ENCODE assay signal across 8 cellular contexts in the genomic region with DNA sequence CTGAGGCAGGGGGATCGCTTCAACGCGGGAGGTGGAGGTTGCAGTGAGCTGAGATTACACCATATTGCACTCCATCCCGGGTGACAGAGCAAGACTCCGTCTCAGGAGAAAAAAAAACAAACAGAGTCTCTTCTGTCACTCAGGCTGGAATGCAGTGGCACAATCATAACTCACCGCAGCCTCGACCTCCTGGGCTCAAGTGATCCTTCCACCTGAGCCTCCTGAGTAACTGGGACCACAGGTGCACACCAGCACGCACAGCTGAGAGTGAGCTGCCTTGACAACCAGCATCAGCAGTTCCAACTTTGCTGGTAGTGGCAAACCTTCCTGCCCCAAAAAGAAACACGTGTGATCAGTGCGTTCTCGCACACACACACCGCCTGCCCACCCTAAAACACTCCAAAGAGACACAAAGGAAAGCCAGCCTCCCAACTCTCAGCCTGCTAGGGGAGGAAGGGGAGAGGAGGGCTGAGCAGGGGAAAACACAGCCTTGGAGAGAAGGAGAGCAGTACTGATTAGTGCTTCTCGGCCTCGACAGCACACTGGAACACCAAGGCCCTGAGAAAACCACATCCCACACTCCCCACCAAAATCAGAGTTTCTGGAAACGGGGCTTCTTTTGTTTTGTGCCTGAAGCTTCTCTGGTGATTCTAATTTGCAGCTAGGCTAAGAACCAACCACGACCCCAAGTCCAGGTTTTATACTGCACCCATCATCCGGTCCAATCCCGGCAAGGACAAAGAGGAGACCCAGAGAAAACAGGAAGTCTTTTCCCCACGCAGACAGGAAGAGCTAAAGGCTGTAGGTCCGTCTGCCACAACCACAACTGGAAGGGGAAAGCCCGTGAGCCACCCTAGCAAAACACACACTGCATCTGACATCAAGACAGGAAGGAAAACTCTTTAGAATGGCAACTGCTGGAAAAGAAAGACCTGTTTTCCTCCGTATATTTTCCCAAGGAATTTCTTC. TPM values are rescaled to one million over a fixed set of nuclear protein-coding genes. Genes with fewer than 3 reads are reported as not detected.
A peak's percentile ranks its signal among the peaks of the same experiment; 100 is the strongest.
DNase-seq lines count a peak whose midpoint lies in the region; ATAC-seq lines count a peak whose summit lies in the region.

No MANE protein-coding gene starts in this region.

- peak overlapping the region; percentile 89 for H3K27ac ChIP-seq in skeletal muscle tissue (ENCODE audit: low read depth, low read length)

- H3K9me3 ChIP-seq in MG63 (no peaks in the 10 kb centered on the region), skeletal muscle tissue (ENCODE audit: control insufficient read depth in 3 of 3, low read length in 3 of 3) (no peaks in the 10 kb centered on the region)

- no peaks in the 10 kb centered on the region for H3K27me3 Mint-ChIP-seq in activated T-helper 2 cell treated with anti-CD3 and anti-CD28 coated beads, Interferon-gamma antibody, Interleukin-2, Interleukin-4, amounts not matched to agents 10 μg/mL and 5 μg/mL and 100 μg/mL, durations not matched to agents 14 hours and 24 hours and 36 hours (ENCODE audit: low read depth)

- H3K4me3 Mint-ChIP-seq in activated T-helper 2 cell treated with anti-CD3 and anti-CD28 coated beads, Interferon-gamma antibody, Interleukin-2, Interleukin-4, amounts not matched to agents 10 μg/mL and 5 μg/mL and 100 μg/mL, durations not matched to agents 14 hours and 24 hours and 36 hours (ENCODE audit: low read depth): peak overlapping the region; percentile 66

- in situ Hi-C loops in Caki2 (cut with HindIII; ENCODE audit: low pct_unique_long_range_greater_than_20kb, low sequenced_read_pairs): no loop called here

- no peak overlapping the region; the same call in 1 of the 2 replicates for H3K4me3 ChIP-seq in MG63
- H3K4me3 ChIP-seq in skeletal muscle tissue (ENCODE audit: low read length in 3 of 3): peak overlapping the region; percentile 45 to 72 (median 57)

- DNase-seq in Caki2 (ENCODE audit: low read depth): peak; percentile 66
- DNase-seq in MG63: peak; percentile 32
- no peak for DNase-seq in activated T-helper 2 cell treated with anti-CD3 and anti-CD28 coated beads, Interferon-gamma antibody, Interleukin-2, Interleukin-4, amounts not matched to agents 10 μg/mL and 5 μg/mL and 100 μg/mL, durations not matched to agents 14 hours and 24 hours and 36 hours (ENCODE audit: low spot score)
- DNase-seq in cardiac septum (ENCODE audit: low spot score): peak; percentile 59
- no peak for DNase-seq in NCI-H1694 (lab: John Stamatoyannopoulos, UW)
- DNase-seq in occipital lobe (lab: John Stamatoyannopoulos, UW): no peak

- H3K36me3 Mint-ChIP-seq in activated T-helper 2 cell treated with anti-CD3 and anti-CD28 coated beads, Interferon-gamma antibody, Interleukin-2, Interleukin-4, amounts not matched to agents 10 μg/mL and 5 μg/mL and 100 μg/mL, durations not matched to agents 14 hours and 24 hours and 36 hours (ENCODE audit: low read depth): no peaks in the 10 kb centered on the region

- peaks cover 48 to 51% (median 50%) of the 10 kb centered on the region in 3 donors for H3K4me1 ChIP-seq in skeletal muscle tissue (ENCODE audit: control insufficient read depth in 3 of 3, insufficient read depth in 3 of 3, low read length in 3 of 3)

- peak overlapping the region; percentile 57 to 88 (median 63) for H3K9ac ChIP-seq in skeletal muscle tissue (ENCODE audit: low read depth in 1 of 3, low read length in 3 of 3)

- H3K36me3 ChIP-seq in MG63 (no peaks in the 10 kb centered on the region), skeletal muscle tissue (ENCODE audit: control insufficient read depth in 3 of 3, insufficient read depth in 3 of 3, low read length in 3 of 3) (peaks cover 1 to 7% (median 2%) of the 10 kb centered on the region in 3 donors)

- no peaks in the 10 kb centered on the region for H3K9me3 Mint-ChIP-seq in activated T-helper 2 cell treated with anti-CD3 and anti-CD28 coated beads, Interferon-gamma antibody, Interleukin-2, Interleukin-4, amounts not matched to agents 10 μg/mL and 5 μg/mL and 100 μg/mL, durations not matched to agents 14 hours and 24 hours and 36 hours

- peak overlapping the region; percentile 56 for H3K27ac Mint-ChIP-seq in activated T-helper 2 cell treated with anti-CD3 and anti-CD28 coated beads, Interferon-gamma antibody, Interleukin-2, Interleukin-4, amounts not matched to agents 10 μg/mL and 5 μg/mL and 100 μg/mL, durations not matched to agents 14 hours and 24 hours and 36 hours

- intact Hi-C loops in activated T-helper 2 cell treated with anti-CD3 and anti-CD28 coated beads, Interferon-gamma antibody, Interleukin-2, Interleukin-4, amounts not matched to agents 10 μg/mL and 5 μg/mL and 100 μg/mL, durations not matched to agents 14 hours and 24 hours and 36 hours (cut with micrococcal nuclease): loop anchor here (2.0 kb wide), 2 partner anchors 21 to 29 kb away; a partner anchor contains a TSS
- intact Hi-C loops in cardiac septum (cut with DNase I): no loop called here

- no peak for ATAC-seq in GM19035 (IDR thresholded peaks at IDR 0.05; ENCODE audit: unreplicated experiment)

- H3K27me3 ChIP-seq in MG63 (no peaks in the 10 kb centered on the region), skeletal muscle tissue (ENCODE audit: control insufficient read depth in 3 of 3, insufficient read depth in 3 of 3, low read length in 3 of 3) (no peaks in the 10 kb centered on the region)

- peaks cover 28% of the 10 kb centered on the region for H3K4me1 Mint-ChIP-seq in activated T-helper 2 cell treated with anti-CD3 and anti-CD28 coated beads, Interferon-gamma antibody, Interleukin-2, Interleukin-4, amounts not matched to agents 10 μg/mL and 5 μg/mL and 100 μg/mL, durations not matched to agents 14 hours and 24 hours and 36 hours (ENCODE audit: low read depth)

RNA-seq across cellular contexts. Expression of a gene that starts 28.8 kb away (rescaled TPM):
- 4.4 and 4.8 TPM in 2 replicates for total RNA-seq in Caki2 (2014; rRNA removed; shearing (Covaris generic); ENCODE audit: low replicate concordance)
- 2.6 and 3.0 TPM in 2 replicates for total RNA-seq in MG63 (2014; rRNA removed; shearing (Covaris generic); ENCODE audit: low replicate concordance)
- 7.4 and 8.0 TPM in 2 replicates for total RNA-seq in activated T-helper 2 cell treated with anti-CD3 and anti-CD28 coated beads, Interferon-gamma antibody, Interleukin-2, Interleukin-4, amounts not matched to agents 10 μg/mL and 5 μg/mL and 100 μg/mL, durations not matched to agents 14 hours and 24 hours and 36 hours
- total RNA-seq in cardiac septum: 20.5 TPM
- total RNA-seq in skeletal muscle tissue: 11.5 TPM
- total RNA-seq in occipital lobe: 33.2 TPM

Comparison
In these comparisons a context has a peak if more than half of its experiments do, and no peak if none do; other contexts are left out.
1. DNase-seq: peak in Caki2 (single experiment), MG63 (single experiment) and cardiac septum (single experiment); none in activated T-helper 2 cell treated with anti-CD3 and anti-CD28 coated beads, Interferon-gamma antibody, Interleukin-2, Interleukin-4, amounts not matched to agents 10 μg/mL and 5 μg/mL and 100 μg/mL, durations not matched to agents 14 hours and 24 hours and 36 hours (single experiment), NCI-H1694 (single experiment) and occipital lobe (single experiment).